In genomic region chr1:12293416-12293815, GRCh38 we compare ENCODE assay signal across 16 cellular contexts.
DNase-seq lines count a peak whose midpoint lies in the region; ATAC-seq, FAIRE-seq and TF ChIP-seq lines count a peak whose summit lies in the region.
"Had no signal": no experiment of that assay in that cellular context is flagged by ENCODE, and none has a peak within 500 bp of the region (broad histone marks: within the 10 kb centered on the region; RNA-seq: fewer than 3 reads in every experiment).

No MANE protein-coding gene starts in this region.

- no peak for TF ChIP-seq EP300 in H1 (IDR thresholded peaks at IDR 0.05; ENCODE audit: borderline replicate concordance in 1 of 2, low read depth in 2 of 2, low read length in 2 of 2)

- H3K27me3 ChIP-seq in IMR-90 (ENCODE audit: control insufficient read depth, insufficient read depth, low read length) (no peaks in the 10 kb centered on the region), H1 (replicated peaks in 1 of 4; ENCODE audit: control insufficient read depth in 3 of 4, extremely low read depth in 1 of 4, insufficient read depth in 3 of 4, low read length in 3 of 4) (no peaks in the 10 kb centered on the region), osteoblast (ENCODE audit: insufficient read depth, low read length) (no peaks in the 10 kb centered on the region), heart right ventricle (no peaks in the 10 kb centered on the region), testis (no peaks in the 10 kb centered on the region), prostate gland (replicated peaks; ENCODE audit: insufficient read depth) (no peaks in the 10 kb centered on the region)

- H2AK5ac ChIP-seq in IMR-90 (ENCODE audit: low read depth, low read length), result no peak overlapping the region
- H2AK5ac ChIP-seq in H1 (ENCODE audit: low read depth, low read length), result no peak overlapping the region

- H3K23me2 ChIP-seq in H1 (ENCODE audit: low read depth, low read length), result no peaks in the 10 kb centered on the region

- H3K23ac ChIP-seq in IMR-90 (ENCODE audit: low read depth, low read length), result no peak overlapping the region
- H3K23ac ChIP-seq in H1 (ENCODE audit: insufficient read length), result no peak overlapping the region

- no peak overlapping the region for H3K14ac ChIP-seq in IMR-90 (replicated peaks; ENCODE audit: low read depth, low read length)
- H3K14ac ChIP-seq in H1 (ENCODE audit: insufficient read length), result no peak overlapping the region

- no peak overlapping the region for H4K91ac ChIP-seq in IMR-90 (ENCODE audit: insufficient read depth, low read depth, low read length)
- no peak overlapping the region for H4K91ac ChIP-seq in H1 (replicated peaks; ENCODE audit: insufficient read length, low read length)

- TF ChIP-seq POLR2A in IMR-90 (IDR thresholded peaks at IDR 0.05; ENCODE audit: low read depth, low read length) (no peak), H1 (IDR thresholded peaks at IDR 0.05; ENCODE audit: control extremely low read depth in 1 of 2, low read depth in 2 of 2, low read length in 2 of 2) (no peak), testis (IDR thresholded peaks at IDR 0.05) (no peak), prostate gland (IDR thresholded peaks at IDR 0.05) (no peak)

- in situ Hi-C loops in IMR-90 (cut with MboI; ENCODE audit: low sequenced_read_pairs), result no loop called here

- H3K27ac ChIP-seq in IMR-90 (ENCODE audit: insufficient read depth, low read length), result no peak overlapping the region
- H3K27ac ChIP-seq in H1 (ENCODE audit: low read depth, low read length), result no peak overlapping the region
- peak overlapping the region; percentile 56 for H3K27ac ChIP-seq in osteoblast (ENCODE audit: low read depth, low read length)
- H3K27ac ChIP-seq in heart right ventricle, result no peak overlapping the region
- H3K27ac ChIP-seq in testis, result no peak overlapping the region
- H3K27ac ChIP-seq in prostate gland, result no peak overlapping the region
- H3K27ac ChIP-seq: HL-60 had no signal

- intact Hi-C loops in IMR-90 (cut with micrococcal nuclease) (no loop called here), heart right ventricle (cut with DNase I) (no loop called here), testis (cut with DNase I; ENCODE audit: low total_unique reads) (no loop called here), prostate gland (cut with DNase I) (no loop called here)

- H2BK120ac ChIP-seq in IMR-90 (ENCODE audit: low read depth, low read length) (no peak overlapping the region), H1 (replicated peaks; ENCODE audit: low read depth, low read length) (no peak overlapping the region)

- peaks cover 2% of the 10 kb centered on the region; the same call in 1 of the 2 replicates for H3K4me1 ChIP-seq in IMR-90 (ENCODE audit: control insufficient read depth, insufficient read depth, low read length)
- H3K4me1 ChIP-seq in H1 (replicated peaks in 1 of 4; ENCODE audit: control insufficient read depth in 3 of 4, insufficient read depth in 4 of 4, low read length in 3 of 4), result no peaks in the 10 kb centered on the region
- peaks cover 23% of the 10 kb centered on the region for H3K4me1 ChIP-seq in osteoblast (ENCODE audit: insufficient read depth, low read length)
- H3K4me1 ChIP-seq in heart right ventricle, result peaks cover 0 to 11% (median 0%) of the 10 kb centered on the region in 9 donors
- H3K4me1 ChIP-seq in testis, result no peaks in the 10 kb centered on the region
- H3K4me1 ChIP-seq in prostate gland (replicated peaks), result no peaks in the 10 kb centered on the region

- H3K18ac ChIP-seq in IMR-90 (ENCODE audit: low read depth, low read length) (no peak overlapping the region), H1 (ENCODE audit: extremely low read depth, low read length) (no peak overlapping the region)

- no peaks in the 10 kb centered on the region for H3K9me1 ChIP-seq in IMR-90 (ENCODE audit: insufficient read depth, low read length)

- H3K79me1 ChIP-seq in IMR-90 (ENCODE audit: low read depth in 1 of 2, low read length in 2 of 2) (peaks cover 0 to 7% of the 10 kb centered on the region in 2 experiments; a peak in 1 of 4 replicates), H1 (ENCODE audit: low read depth, low read length) (no peaks in the 10 kb centered on the region)

- H2AFZ ChIP-seq in IMR-90 (replicated peaks; ENCODE audit: low read length, poor library complexity) (no peak overlapping the region), H1 (ENCODE audit: low read length) (no peak overlapping the region), osteoblast (ENCODE audit: low read length) (no peak overlapping the region)

- POLR2A ChIA-PET in IMR-90 (lab: Charles Lee; ENCODE audit: unreplicated experiment) (no interaction called here), H1 (lab: Charles Lee; ENCODE audit: partially characterized antibody) (no interaction called here)

- FAIRE-seq in H1 (lab: Jason Lieb, UNC), result no peak
- FAIRE-seq: A204.1, D721Med, GM12878, GM18507, H54 had no signal

- H4K8ac ChIP-seq in IMR-90 (ENCODE audit: low read depth in 2 of 2, low read length in 2 of 2), result no peak overlapping the region
- H4K8ac ChIP-seq in H1 (ENCODE audit: extremely low read depth, insufficient read depth, low read length), result no peak overlapping the region

- no peak for TF ChIP-seq CTCF in IMR-90 (conservative IDR thresholded peaks at IDR 0.05; ENCODE audit: low read depth, low read length)
- no peak for TF ChIP-seq CTCF in H1 (IDR thresholded peaks at IDR 0.05; ENCODE audit: control extremely low read depth in 1 of 3, insufficient read depth in 1 of 3, low read depth in 1 of 3, low read length in 3 of 3)
- no peak for TF ChIP-seq CTCF in osteoblast (IDR thresholded peaks at IDR 0.05; ENCODE audit: extremely low read depth, low read depth, low read length)
- no peak for TF ChIP-seq CTCF in heart right ventricle (IDR thresholded peaks at IDR 0.05)
- no peak for TF ChIP-seq CTCF in testis (IDR thresholded peaks at IDR 0.05)
- TF ChIP-seq CTCF in prostate gland (IDR thresholded peaks at IDR 0.05), result no peak

- no peak overlapping the region for H3K4me2 ChIP-seq in IMR-90 (ENCODE audit: low read depth, low read length)
- no peak overlapping the region for H3K4me2 ChIP-seq in H1 (ENCODE audit: insufficient read depth in 1 of 2, low read depth in 2 of 2, low read length in 2 of 2)
- H3K4me2 ChIP-seq in osteoblast (ENCODE audit: insufficient read depth, low read length), result no peak overlapping the region

- H3K4me3 ChIP-seq in IMR-90 (ENCODE audit: insufficient read depth, low read depth, low read length) (no peak overlapping the region), H1 (ENCODE audit: extremely low read depth in 1 of 4, insufficient read depth in 2 of 4, low read depth in 3 of 4, low read length in 4 of 4) (no peak overlapping the region), osteoblast (ENCODE audit: insufficient read depth, low read length) (no peak overlapping the region), heart right ventricle (no peak overlapping the region), testis (no peak overlapping the region), prostate gland (no peak overlapping the region)
- H3K4me3 ChIP-seq: GM12878 had no signal

- no peak overlapping the region for H4K5ac ChIP-seq in IMR-90 (ENCODE audit: low read depth, low read length)
- H4K5ac ChIP-seq in H1 (ENCODE audit: insufficient read length, low read depth, low read length), result no peak overlapping the region

- H2BK15ac ChIP-seq in IMR-90 (ENCODE audit: low read depth, low read length), result no peak overlapping the region
- H2BK15ac ChIP-seq in H1 (ENCODE audit: low read length), result no peak overlapping the region

- H3K9ac ChIP-seq in IMR-90 (ENCODE audit: low read depth, low read length) (no peak overlapping the region), H1 (replicated peaks in 1 of 4; ENCODE audit: extremely low read depth in 1 of 4, low read depth in 3 of 4, low read length in 3 of 4) (no peak overlapping the region)

- H2BK12ac ChIP-seq in H1 (ENCODE audit: low read depth, low read length), result no peak overlapping the region

- BruUV-seq in IMR-90 (replicated peaks; lab: Mats Ljungman, UMichigan), result no TSS peak

- no peak overlapping the region for H2BK5ac ChIP-seq in IMR-90 (ENCODE audit: low read depth, low read length, poor library complexity, severe bottlenecking)
- no peak overlapping the region for H2BK5ac ChIP-seq in H1 (ENCODE audit: low read depth, low read length)

- no peak overlapping the region for H2AK9ac ChIP-seq in IMR-90 (replicated peaks; ENCODE audit: low read depth, low read length, poor library complexity)

- CTCF ChIA-PET in IMR-90 (lab: Yijun Ruan, JAX), result interaction anchor here (0.6 to 1.5 kb wide), 2 partner anchors 14 to 235 kb away, joined by 3 to 4 read pairs; no protein-coding TSS in a partner anchor
- CTCF ChIA-PET in H1 (lab: Charles Lee; ENCODE audit: partially characterized antibody), result interaction anchor here (0.8 to 1.8 kb wide), 6 partner anchors 10 to 169 kb away, joined by 3 to 5 read pairs (median 4); no protein-coding TSS in a partner anchor

- H2BK20ac ChIP-seq in IMR-90 (ENCODE audit: low read depth, low read length), result no peak overlapping the region
- H2BK20ac ChIP-seq in H1 (ENCODE audit: low read length), result no peak overlapping the region

- H3K4ac ChIP-seq in IMR-90 (ENCODE audit: low read depth, low read length), result no peak overlapping the region
- no peak overlapping the region for H3K4ac ChIP-seq in H1 (replicated peaks; ENCODE audit: insufficient read length, low read depth, low read length)

- 90% methylated on average over 2 of the region's 11 CpGs; no CpG with 5 or more reads in 1 of the 2 experiments for WGBS in IMR-90 (ENCODE audit: extremely low coverage in 2 of 2, insufficient read length in 1 of 2), 2 experiments
- WGBS in H1 (ENCODE audit: extremely low coverage in 1 of 2, insufficient coverage in 1 of 2, insufficient read length in 1 of 2, insufficient replicate concordance in 2 of 2, low coverage in 1 of 2, low lambda C conversion rate in 2 of 2, missing lambda C conversion rate in 1 of 2), 2 experiments, result 93% methylated on average over 11 of the region's 11 CpGs; no CpG with 5 or more reads in 1 of the 2 experiments
- 92 to 93% methylated on average over 11 of the region's 11 CpGs for WGBS in heart right ventricle, 2 donors
- 93 to 99% methylated on average over 11 of the region's 11 CpGs for WGBS in testis, 2 donors
- WGBS in prostate gland, result 93% methylated on average over 11 of the region's 11 CpGs

- H3K36me3 ChIP-seq in IMR-90 (ENCODE audit: control insufficient read depth, insufficient read depth, low read length) (peaks cover 24% of the 10 kb centered on the region), H1 (ENCODE audit: control insufficient read depth in 2 of 4, insufficient read depth in 4 of 4, low read length in 3 of 4) (peaks cover 0 to 15% (median 1%) of the 10 kb centered on the region in 4 experiments; a peak in 5 of 8 replicates), osteoblast (ENCODE audit: insufficient read depth, low read length) (peaks cover 34% of the 10 kb centered on the region), heart right ventricle (peaks cover 0 to 100% (median 40%) of the 10 kb centered on the region in 9 donors), testis (ENCODE audit: low read depth, missing control alignments) (no peaks in the 10 kb centered on the region), prostate gland (no peaks in the 10 kb centered on the region)

- H4K20me1 ChIP-seq in IMR-90 (ENCODE audit: insufficient read depth, low read length) (no peaks in the 10 kb centered on the region), H1 (replicated peaks in 1 of 2; ENCODE audit: control insufficient read depth in 1 of 2, insufficient read depth in 2 of 2, low read length in 2 of 2) (no peaks in the 10 kb centered on the region), osteoblast (ENCODE audit: insufficient read depth, low read length) (no peaks in the 10 kb centered on the region)

- ATAC-seq in IMR-90 (ENCODE audit: low read depth) (no peak), heart right ventricle (no peak)
- ATAC-seq: CD8-positive, alpha-beta T cell; GM12878 had no signal

- dilution Hi-C loops in IMR-90 (cut with HindIII; ENCODE audit: low sequenced_read_pairs, unreplicated experiment), result no loop called here

- no peaks in the 10 kb centered on the region for H3K79me2 ChIP-seq in H1 (ENCODE audit: control insufficient read depth in 1 of 2, insufficient read depth in 2 of 2, low read length in 2 of 2)
- peaks cover 12% of the 10 kb centered on the region for H3K79me2 ChIP-seq in osteoblast (ENCODE audit: insufficient read depth, low read length)

- H3K9me3 ChIP-seq in IMR-90 (ENCODE audit: control insufficient read depth, insufficient read depth, low read length), result no peaks in the 10 kb centered on the region
- no peaks in the 10 kb centered on the region for H3K9me3 ChIP-seq in H1 (ENCODE audit: insufficient read depth in 2 of 2, low read depth in 1 of 2, low read length in 1 of 2)
- no peaks in the 10 kb centered on the region for H3K9me3 ChIP-seq in osteoblast (ENCODE audit: low read depth, low read length)
- no peaks in the 10 kb centered on the region for H3K9me3 ChIP-seq in heart right ventricle
- no peaks in the 10 kb centered on the region for H3K9me3 ChIP-seq in testis
- no peaks in the 10 kb centered on the region for H3K9me3 ChIP-seq in prostate gland

- DNase-seq in IMR-90 (no peak), H1 (ENCODE audit: low read depth in 1 of 2, low spot score in 2 of 2) (no peak), osteoblast (ENCODE audit: insufficient read length, low spot score, missing footprints) (no peak), heart right ventricle (no peak), testis (no peak), prostate gland (ENCODE audit: low spot score) (no peak)
- DNase-seq in activated T-cell treated with anti-CD3 and anti-CD28 coated beads, Interleukin-2, amount 50 U/mL, for 48 hours, result no peak
- DNase-seq: CD8-positive, alpha-beta T cell; COR-L47; KG1 had no signal

- no peak for TF ChIP-seq RAD21 in IMR-90 (IDR thresholded peaks at IDR 0.05; ENCODE audit: low read length)
- TF ChIP-seq RAD21 in H1 (IDR thresholded peaks at IDR 0.05 in 1 of 2, conservative IDR thresholded peaks at IDR 0.05 in 1 of 2; ENCODE audit: low read depth in 2 of 2, low read length in 2 of 2), result no peak

- H3K56ac ChIP-seq in IMR-90 (ENCODE audit: extremely low read depth, insufficient read depth, low read length) (no peak overlapping the region), H1 (replicated peaks; ENCODE audit: insufficient read length, low read depth, low read length) (no peak overlapping the region)
